ENCODE assay signal across 2 cellular contexts in the genomic region with DNA sequence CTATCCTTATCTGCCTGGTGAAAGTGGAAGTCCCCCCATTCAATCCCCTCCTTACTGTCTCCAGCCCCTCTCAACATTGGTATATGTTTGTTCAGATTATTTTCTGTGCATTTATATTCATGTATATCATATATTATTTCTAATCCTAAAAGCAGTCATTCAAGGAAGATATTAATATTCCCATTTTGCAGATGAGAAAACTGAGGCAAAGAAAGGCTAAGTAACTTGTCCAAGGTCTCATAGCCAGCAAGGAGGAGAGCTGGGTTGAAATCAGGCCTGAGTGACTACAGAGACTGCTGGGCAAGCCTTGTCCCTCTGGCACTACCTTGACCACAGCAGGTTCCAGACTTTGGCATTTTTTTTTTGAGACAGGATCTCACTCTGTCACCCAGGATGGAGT.
TF ChIP-seq lines count a peak whose summit lies in the region.

No MANE protein-coding gene starts in this region.

TF ChIP-seq in HepG2, 621 proteins besides CTCF, POLR2A, EP300 and RAD21:
- TF ChIP-seq ZNF747 (CRISPR knock-in tag; IDR thresholded peaks at IDR 0.05; ENCODE audit: borderline replicate concordance) (no peak), ZNF629 (CRISPR knock-in tag; conservative IDR thresholded peaks at IDR 0.05) (peak; percentile 48; the same call in 1 of the 2 replicates), ZNF121 (CRISPR knock-in tag; IDR thresholded peaks at IDR 0.05) (no peak)

TF ChIP-seq in K562, 482 proteins besides CTCF, POLR2A, EP300 and RAD21:
- TF ChIP-seq, protein P1, sequence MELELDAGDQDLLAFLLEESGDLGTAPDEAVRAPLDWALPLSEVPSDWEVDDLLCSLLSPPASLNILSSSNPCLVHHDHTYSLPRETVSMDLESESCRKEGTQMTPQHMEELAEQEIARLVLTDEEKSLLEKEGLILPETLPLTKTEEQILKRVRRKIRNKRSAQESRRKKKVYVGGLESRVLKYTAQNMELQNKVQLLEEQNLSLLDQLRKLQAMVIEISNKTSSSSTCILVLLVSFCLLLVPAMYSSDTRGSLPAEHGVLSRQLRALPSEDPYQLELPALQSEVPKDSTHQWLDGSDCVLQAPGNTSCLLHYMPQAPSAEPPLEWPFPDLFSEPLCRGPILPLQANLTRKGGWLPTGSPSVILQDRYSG (tag; conservative IDR thresholded peaks at IDR 0.05; ENCODE audit: low read depth): no peak
- TF ChIP-seq RBM17 (IDR thresholded peaks at IDR 0.05; ENCODE audit: borderline replicate concordance, low read depth, low read length) (no peak), HDAC2 (IDR thresholded peaks at IDR 0.05) (0 out of 2 replicates have a peak, but pooled peaks have one; percentile 21), ZNF311 (CRISPR knock-in tag; IDR thresholded peaks at IDR 0.05) (no peak), XRCC5 (IDR thresholded peaks at IDR 0.05; ENCODE audit: low read depth, low read length) (no peak), RBM25 (IDR thresholded peaks at IDR 0.05; ENCODE audit: low read depth, low read length, severe bottlenecking) (peak; percentile 79), PRPF4 (IDR thresholded peaks at IDR 0.05; ENCODE audit: insufficient read depth, low read depth, low read length, poor library complexity, severe bottlenecking) (no peak), ETS2 (tag; IDR thresholded peaks at IDR 0.05; ENCODE audit: borderline replicate concordance, poor library complexity, severe bottlenecking) (no peak), ADNP (tag; IDR thresholded peaks at IDR 0.05) (peak; percentile 68; the same call in 1 of the 2 replicates), BCOR (IDR thresholded peaks at IDR 0.05) (peak; percentile 78; the same call in 1 of the 2 replicates), KDM1A (IDR thresholded peaks at IDR 0.05) (0 out of 4 replicates have a peak, but pooled peaks of 1 of the 2 experiments have one; percentile 10)
